2 cellular contexts compared by ENCODE assay signal in genomic region chr1:153573351-153573750, GRCh38.
TF ChIP-seq lines count a peak whose summit lies in the region.

No MANE protein-coding gene starts in this region.

TF ChIP-seq in IMR-90, 13 proteins besides CTCF, POLR2A, EP300 and RAD21:
- TF ChIP-seq FOS (IDR thresholded peaks at IDR 0.05; ENCODE audit: low read depth, low read length) (no peak), RCOR1 (IDR thresholded peaks at IDR 0.05; ENCODE audit: insufficient replicate concordance, low read length) (no peak), USF2 (IDR thresholded peaks at IDR 0.05; ENCODE audit: low read depth, low read length) (no peak)

TF ChIP-seq in endothelial cell of umbilical vein, 7 proteins besides CTCF, POLR2A, EP300 and RAD21:
- no peak for TF ChIP-seq GATA2 (IDR thresholded peaks at IDR 0.05; ENCODE audit: insufficient read depth, insufficient read length, low read depth, low read length)
- TF ChIP-seq EZH2 (IDR thresholded peaks at IDR 0.05; ENCODE audit: borderline replicate concordance, low read depth, low read length, severe bottlenecking), result no peak
- no peak for TF ChIP-seq FOS (IDR thresholded peaks at IDR 0.05; ENCODE audit: borderline replicate concordance, insufficient read depth, low read length)
- no peak for TF ChIP-seq JUN (IDR thresholded peaks at IDR 0.05; ENCODE audit: borderline replicate concordance, insufficient read depth, insufficient read length, low read depth)
- no peak for TF ChIP-seq POLR2AphosphoS5 (IDR thresholded peaks at IDR 0.05; ENCODE audit: insufficient read depth, low read depth, low read length)
- TF ChIP-seq MYC (IDR thresholded peaks at IDR 0.05; ENCODE audit: low read depth, low read length), result no peak
- TF ChIP-seq MAX (IDR thresholded peaks at IDR 0.05; ENCODE audit: insufficient read depth, insufficient read length), result no peak
